12 cellular contexts compared by ENCODE assay signal in the genomic region with DNA sequence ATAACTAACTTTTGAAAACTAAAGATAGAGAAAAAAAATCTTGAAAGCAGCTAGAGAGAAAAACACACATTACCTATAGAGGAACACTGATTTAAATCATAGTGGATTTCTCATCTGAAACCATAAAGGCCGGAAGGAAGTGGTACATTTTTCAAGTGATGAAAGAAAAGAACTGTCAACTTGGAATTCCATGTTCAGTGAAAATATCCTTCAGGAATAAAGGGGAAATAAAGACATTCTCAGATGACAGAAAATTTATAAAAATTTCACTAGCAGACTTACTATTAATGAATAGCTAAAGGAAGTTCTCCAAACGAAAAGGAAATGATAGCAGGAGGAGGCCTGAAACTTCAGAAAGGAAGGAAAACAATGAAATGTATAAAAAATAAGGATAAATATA. TPM values are rescaled to one million over a fixed set of nuclear protein-coding genes. Genes with fewer than 3 reads are reported as not detected.
DNase-seq lines count a peak whose midpoint lies in the region; ATAC-seq, FAIRE-seq and TF ChIP-seq lines count a peak whose summit lies in the region.
"Had no signal": no experiment of that assay in that cellular context is flagged by ENCODE, and none has a peak within 500 bp of the region (broad histone marks: within the 10 kb centered on the region; RNA-seq: fewer than 3 reads in every experiment).

No MANE protein-coding gene starts in this region.

- FAIRE-seq in GM19239 (lab: Jason Lieb, UNC): peak; percentile 69
- no peak for FAIRE-seq in urothelium cell line (lab: Jason Lieb, UNC)
- FAIRE-seq: A204.1, H54 had no signal

- H3K4me2 ChIP-seq in OCI-LY7 (ENCODE audit: low read length) (peak overlapping the region; percentile 67), hepatocyte (peak overlapping the region; percentile 87)

- TF ChIP-seq CTCF in OCI-LY7 (conservative IDR thresholded peaks at IDR 0.05; ENCODE audit: low read length) (no peak), hepatocyte (IDR thresholded peaks at IDR 0.05; ENCODE audit: poor library complexity) (no peak)

- H3K4me1 ChIP-seq in OCI-LY7 (ENCODE audit: insufficient read depth, low read length, poor library complexity, severe bottlenecking): peaks cover 10% of the 10 kb centered on the region
- no peaks in the 10 kb centered on the region for H3K4me1 ChIP-seq in hepatocyte (ENCODE audit: insufficient read depth)

- POLR2A ChIA-PET in OCI-LY7 (lab: Charles Lee): interaction anchor here (0.6 kb wide), 1 partner anchor 112 kb away, joined by 3 read pairs; no protein-coding TSS in a partner anchor

- no peaks in the 10 kb centered on the region for H3K27me3 ChIP-seq in hepatocyte

- H3K27ac ChIP-seq in OCI-LY7 (ENCODE audit: low read depth, low read length, poor library complexity, severe bottlenecking) (no peak overlapping the region), hepatocyte (no peak overlapping the region)
- H3K27ac ChIP-seq: GM23248 had no signal

- DNase-seq in GM19239 (ENCODE audit: insufficient read length, low spot score): no peak
- no peak for DNase-seq in OCI-LY7 (ENCODE audit: low spot score)
- DNase-seq in hepatocyte (ENCODE audit: low spot score): no peak
- no peak for DNase-seq in urothelium cell line (ENCODE audit: low spot score)
- DNase-seq in posterior vena cava (ENCODE audit: low spot score): no peak
- no peak for DNase-seq in HuH-7.5 (ENCODE audit: low spot score)
- DNase-seq: CD4-positive, CD25-positive, alpha-beta regulatory T cell; GF-D8 had no signal

- intact Hi-C loops in OCI-LY7 (cut with micrococcal nuclease; ENCODE audit: unreplicated experiment) (loop anchor here (5.0 to 10.0 kb wide), 2 partner anchors 168 to 190 kb away; no protein-coding TSS in a partner anchor), posterior vena cava (cut with DNase I) (loop anchor here in 1 of 2 donors (10.0 kb wide), 1 partner anchor 130 kb away; no protein-coding TSS in a partner anchor)

- WGBS in hepatocyte (ENCODE audit: low lambda C conversion rate, missing lambda C conversion rate): 73% methylated on average over 2 of the region's 2 CpGs

- H3K79me2 ChIP-seq in OCI-LY7 (ENCODE audit: insufficient read depth, low read depth, low read length) (no peaks in the 10 kb centered on the region), hepatocyte (no peaks in the 10 kb centered on the region)

- H3K4me3 ChIP-seq in OCI-LY7 (ENCODE audit: low read depth, low read length, poor library complexity, severe bottlenecking) (no peak overlapping the region), hepatocyte (no peak overlapping the region)

- H3K9me3 ChIP-seq in OCI-LY7 (ENCODE audit: low read length): no peaks in the 10 kb centered on the region
- H3K9me3 ChIP-seq in hepatocyte (ENCODE audit: low read depth): no peaks in the 10 kb centered on the region

- H3K9me2 ChIP-seq in OCI-LY7 (ENCODE audit: insufficient read depth, low read length) (no peaks in the 10 kb centered on the region), hepatocyte (replicated peaks; ENCODE audit: insufficient read depth) (no peaks in the 10 kb centered on the region)

- H3K36me3 ChIP-seq in OCI-LY7 (ENCODE audit: insufficient read depth, low read length) (no peaks in the 10 kb centered on the region), hepatocyte (replicated peaks; ENCODE audit: insufficient read depth, low read depth) (no peaks in the 10 kb centered on the region)

- BruUV-seq in OCI-LY7 (replicated peaks; lab: Mats Ljungman, UMichigan): no TSS peak

- no peak for ATAC-seq in GM21825 (IDR thresholded peaks at IDR 0.05; ENCODE audit: unreplicated experiment)

- CTCF ChIA-PET in OCI-LY7 (lab: Charles Lee; ENCODE audit: unreplicated experiment): interaction anchor here (0.7 kb wide), 1 partner anchor 71 kb away, joined by 4 read pairs; no protein-coding TSS in a partner anchor

- H4K20me1 ChIP-seq in OCI-LY7 (ENCODE audit: insufficient read depth, low read length): no peaks in the 10 kb centered on the region
- H4K20me1 ChIP-seq in hepatocyte (ENCODE audit: insufficient read depth, poor library complexity, severe bottlenecking): no peaks in the 10 kb centered on the region

- H2AFZ ChIP-seq in OCI-LY7 (ENCODE audit: low read length) (peak overlapping the region; percentile 54; the same call in 1 of the 2 replicates), hepatocyte (no peak overlapping the region)

RNA-seq across cellular contexts. Expression of gene JADE3, which starts 7.6 kb away (rescaled TPM):
- total RNA-seq in OCI-LY7 (2014; rRNA removed; shearing (Covaris generic)): 6.1 and 6.5 TPM in 2 replicates
- total RNA-seq in OCI-LY7 (2022) (10.7 and 12.8 TPM in 2 replicates), hepatocyte (17.3 and 18.6 TPM in 2 replicates), posterior vena cava (1 to 10 TPM; 3.1 to 6.6 TPM)
- polyA plus RNA-seq in hepatocyte: 5.9 and 6.4 TPM in 2 replicates
- polyA plus RNA-seq: CD4-positive, CD25-positive, alpha-beta regulatory T cell had no signal
